Comparison of ENCODE assay signal across 21 cellular contexts in the genomic region with DNA sequence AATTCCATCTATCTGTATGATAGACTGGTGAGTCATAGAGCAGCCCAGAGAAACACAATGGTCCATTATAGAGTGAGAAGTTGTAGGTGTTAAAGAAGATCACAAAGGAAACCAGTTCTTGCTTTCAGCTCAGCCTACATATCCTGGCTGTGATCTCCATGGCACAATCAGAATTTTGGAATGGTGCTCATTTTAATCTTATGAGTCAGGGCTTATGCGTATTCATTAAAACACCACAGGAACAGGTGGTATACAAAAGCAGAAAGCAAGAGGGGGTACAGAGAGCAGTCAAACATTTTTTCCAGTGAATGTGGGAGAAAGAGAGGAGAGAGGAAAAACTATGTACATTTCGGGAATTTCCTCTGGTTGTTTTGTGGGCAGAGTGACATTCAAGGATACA.
DNase-seq lines count a peak whose midpoint lies in the region; ATAC-seq and TF ChIP-seq lines count a peak whose summit lies in the region.
"Had no signal": no experiment of that assay in that cellular context is flagged by ENCODE, and none has a peak within 500 bp of the region (broad histone marks: within the 10 kb centered on the region; RNA-seq: fewer than 3 reads in every experiment).

No MANE protein-coding gene starts in this region.

- intact Hi-C loops in activated CD4-positive, alpha-beta memory T cell treated with anti-CD3 and anti-CD28 coated beads for 36 hours (cut with micrococcal nuclease) = no loop called here

- H3K27ac Mint-ChIP-seq in activated CD4-positive, alpha-beta memory T cell treated with anti-CD3 and anti-CD28 coated beads for 36 hours = no peak overlapping the region
- H3K27ac Mint-ChIP-seq: activated CD8-positive, alpha-beta T cell treated with anti-CD3 and anti-CD28 coated beads for 36 hours; B cell; naive B cell had no signal

- H3K27ac ChIP-seq in RWPE1 = no peak overlapping the region
- peak overlapping the region; percentile 20 for H3K27ac ChIP-seq in caudate nucleus (ENCODE audit: low read depth, low read length)
- H3K27ac ChIP-seq: parathyroid adenoma, vagina had no signal

- peaks cover 8% of the 10 kb centered on the region for H3K27me3 Mint-ChIP-seq in activated CD4-positive, alpha-beta memory T cell treated with anti-CD3 and anti-CD28 coated beads for 36 hours

- CTCF ChIA-PET in RWPE1 (lab: Yijun Ruan, JAX) = no interaction called here
- CTCF ChIA-PET in activated CD4-positive, alpha-beta memory T cell treated with anti-CD3 and anti-CD28 coated beads for 36 hours (lab: Charles Lee) = no interaction called here

- no peak for TF ChIP-seq CTCF in RWPE1 (conservative IDR thresholded peaks at IDR 0.05; ENCODE audit: low read depth)

- H3K36me3 Mint-ChIP-seq in activated CD4-positive, alpha-beta memory T cell treated with anti-CD3 and anti-CD28 coated beads for 36 hours = no peaks in the 10 kb centered on the region
- H3K36me3 Mint-ChIP-seq: activated naive CD4-positive, alpha-beta T cell treated with anti-CD3 and anti-CD28 coated beads, Interleukin-2, amount 50 U/mL, for 72 hours; naive B cell had no signal

- H3K4me3 Mint-ChIP-seq in activated CD4-positive, alpha-beta memory T cell treated with anti-CD3 and anti-CD28 coated beads for 36 hours = no peak overlapping the region
- H3K4me3 Mint-ChIP-seq: activated CD8-positive, alpha-beta T cell treated with anti-CD3 and anti-CD28 coated beads for 36 hours; B cell; naive B cell had no signal

- no peaks in the 10 kb centered on the region for H3K4me1 Mint-ChIP-seq in activated CD4-positive, alpha-beta memory T cell treated with anti-CD3 and anti-CD28 coated beads for 36 hours (ENCODE audit: low read depth)
- H3K4me1 Mint-ChIP-seq: B cell, naive B cell had no signal

- DNase-seq in H4 (ENCODE audit: low spot score) (peak; percentile 14), RWPE1 (ENCODE audit: low spot score) (peak; percentile 46), caudate nucleus (lab: John Stamatoyannopoulos, UW) (peak in 3 of 61 donors; percentile 20 to 28 (median 23)), renal cortical epithelial cell (ENCODE audit: low read depth) (peak; percentile 64), epidermal melanocyte (ENCODE audit: insufficient read length, low spot score) (no peak)
- no peak for DNase-seq in activated T-cell treated with anti-CD3 and anti-CD28 coated beads, Interleukin-2, amount 50 U/mL, for 1 hour
- DNase-seq in activated CD4-positive, alpha-beta memory T cell treated with anti-CD3 and anti-CD28 coated beads for 36 hours = no peak
- DNase-seq: activated CD8-positive, alpha-beta T cell treated with anti-CD3 and anti-CD28 coated beads for 36 hours; activated T-cell treated with anti-CD3 and anti-CD28 coated beads, Interleukin-2, amount 50 U/mL, for 48 hours; dorsolateral prefrontal cortex; MG63; naive B cell; NCI-H2227 treated with DMSO at 0.1 percent for 48 hours; Right ventricle myocardium superior; stimulated activated CD4-positive, alpha-beta T cell treated with anti-CD3 and anti-CD28 coated beads, Interleukin-2, amount 100 ng/mL, for 48 hours; T-helper 2 cell had no signal

- POLR2A ChIA-PET in RWPE1 (lab: Yijun Ruan, JAX; ENCODE audit: low non-redundant PET) = no interaction called here
- POLR2A ChIA-PET in activated CD4-positive, alpha-beta memory T cell treated with anti-CD3 and anti-CD28 coated beads for 36 hours (lab: Charles Lee) = no interaction called here

- no peak for ATAC-seq in HG03108 (IDR thresholded peaks at IDR 0.05; ENCODE audit: unreplicated experiment)
- ATAC-seq: activated CD8-positive, alpha-beta T cell treated with anti-CD3 and anti-CD28 coated beads for 36 hours; activated naive CD4-positive, alpha-beta T cell treated with anti-CD3 and anti-CD28 coated beads, Interleukin-2, amount 50 U/mL, for 72 hours had no signal

- no peaks in the 10 kb centered on the region for H3K9me3 Mint-ChIP-seq in activated CD4-positive, alpha-beta memory T cell treated with anti-CD3 and anti-CD28 coated beads for 36 hours
- H3K9me3 Mint-ChIP-seq: activated CD8-positive, alpha-beta T cell treated with anti-CD3 and anti-CD28 coated beads for 36 hours had no signal

Comparison
In these comparisons a context has a peak if more than half of its experiments do, and no peak if none do; other contexts are left out.
1. DNase-seq: peak in H4 (single experiment), RWPE1 (single experiment) and renal cortical epithelial cell (single experiment); none in activated T-cell treated with anti-CD3 and anti-CD28 coated beads, Interleukin-2, amount 50 U/mL, for 1 hour (single experiment), epidermal melanocyte (single experiment) and activated CD4-positive, alpha-beta memory T cell treated with anti-CD3 and anti-CD28 coated beads for 36 hours (single experiment).